Comparison of ENCODE assay signal across 18 cellular contexts in genomic region chr11:110473666-110474065, GRCh38.
"Had no signal": no experiment of that assay in that cellular context is flagged by ENCODE, and none has a peak within 500 bp of the region (broad histone marks: within the 10 kb centered on the region; RNA-seq: fewer than 3 reads in every experiment).

No MANE protein-coding gene starts in this region.

- H3K9me3 ChIP-seq: colonic mucosa, suprapubic skin, upper lobe of left lung had no signal

- H3K27ac ChIP-seq: cardiac muscle cell, colonic mucosa, epithelial cell of prostate, suprapubic skin, upper lobe of left lung had no signal

- H3K4me3 ChIP-seq: cardiac muscle cell, colonic mucosa, suprapubic skin, upper lobe of left lung had no signal

- H3K9me3 Mint-ChIP-seq: activated CD4-positive, alpha-beta memory T cell treated with anti-CD3 and anti-CD28 coated beads for 36 hours; activated naive CD8-positive, alpha-beta T cell treated with anti-CD3 and anti-CD28 coated beads, Interleukin-2, amount 10 ng/mL, durations not matched to agents 7 days and 5 days; activated T-cell treated with anti-CD3 and anti-CD28 coated beads, Interleukin-2, amount 50 U/mL, for 72 hours; immature natural killer cell; natural killer cell treated with Interleukin-12 subunit alpha and Interleukin-12 subunit beta and Interleukin-15 and Interleukin-18, amount 100 ng/mL, for 72 hours had no signal

- H3K36me3 ChIP-seq: cardiac muscle cell, colonic mucosa, suprapubic skin, upper lobe of left lung had no signal

- H3K27ac Mint-ChIP-seq: activated CD4-positive, alpha-beta memory T cell treated with anti-CD3 and anti-CD28 coated beads for 36 hours; activated naive CD8-positive, alpha-beta T cell treated with anti-CD3 and anti-CD28 coated beads, Interleukin-2, amount 10 ng/mL, durations not matched to agents 7 days and 5 days; activated T-cell treated with anti-CD3 and anti-CD28 coated beads, Interleukin-2, amount 50 U/mL, for 72 hours; immature natural killer cell; natural killer cell treated with Interleukin-12 subunit alpha and Interleukin-12 subunit beta and Interleukin-15 and Interleukin-18, amount 100 ng/mL, for 72 hours had no signal

- H3K27me3 Mint-ChIP-seq: activated CD4-positive, alpha-beta memory T cell treated with anti-CD3 and anti-CD28 coated beads for 36 hours; activated naive CD8-positive, alpha-beta T cell treated with anti-CD3 and anti-CD28 coated beads, Interleukin-2, amount 10 ng/mL, durations not matched to agents 7 days and 5 days; natural killer cell treated with Interleukin-12 subunit alpha and Interleukin-12 subunit beta and Interleukin-15 and Interleukin-18, amount 100 ng/mL, for 72 hours had no signal

- H3K4me1 Mint-ChIP-seq: activated naive CD8-positive, alpha-beta T cell treated with anti-CD3 and anti-CD28 coated beads, Interleukin-2, amount 10 ng/mL, durations not matched to agents 7 days and 5 days; immature natural killer cell had no signal

- ATAC-seq: activated T-cell treated with anti-CD3 and anti-CD28 coated beads, Interleukin-2, amount 50 U/mL, for 72 hours; natural killer cell treated with Interleukin-12 subunit alpha and Interleukin-12 subunit beta and Interleukin-15 and Interleukin-18, amount 100 ng/mL, for 72 hours; stimulated activated naive CD8-positive, alpha-beta T cell treated with anti-CD3 and anti-CD28 coated beads, Interleukin-15, Interleukin-2, amounts not matched to agents 100 U/mL and 50 U/mL, for 24 hours had no signal

- H3K4me1 ChIP-seq: colonic mucosa had no signal

- DNase-seq: activated CD4-positive, alpha-beta memory T cell treated with anti-CD3 and anti-CD28 coated beads for 36 hours; activated CD4-positive, CD25-positive, alpha-beta regulatory T cell treated with anti-CD3 and anti-CD28 coated beads, Interleukin-2, amount 50 U/mL, for 72 hours; activated naive CD8-positive, alpha-beta T cell treated with anti-CD3 and anti-CD28 coated beads, Interleukin-2, amount 10 ng/mL, durations not matched to agents 7 days and 5 days; activated T-cell treated with anti-CD3 and anti-CD28 coated beads, Interleukin-2, amount 50 U/mL, for 72 hours; colonic mucosa; effector memory CD4-positive, alpha-beta T cell; glutamatergic neuron; immature natural killer cell; left cardiac atrium; occipital lobe; stimulated activated CD4-positive, alpha-beta T cell treated with anti-CD3 and anti-CD28 coated beads, Interleukin-12 subunit alpha, Interleukin-12 subunit beta, amount 100 ng/mL, for 4 hours; stimulated activated CD4-positive, alpha-beta T cell treated with anti-CD3 and anti-CD28 coated beads, Interleukin-2, amount 100 ng/mL, for 48 hours; stimulated activated naive CD8-positive, alpha-beta T cell treated with anti-CD3 and anti-CD28 coated beads, Interleukin-15, Interleukin-2, amounts not matched to agents 100 U/mL and 50 U/mL, for 24 hours; upper lobe of left lung had no signal

- H3K27me3 ChIP-seq: cardiac muscle cell, colonic mucosa, suprapubic skin, upper lobe of left lung had no signal

- H3K4me3 Mint-ChIP-seq: activated CD4-positive, alpha-beta memory T cell treated with anti-CD3 and anti-CD28 coated beads for 36 hours; activated naive CD8-positive, alpha-beta T cell treated with anti-CD3 and anti-CD28 coated beads, Interleukin-2, amount 10 ng/mL, durations not matched to agents 7 days and 5 days; activated T-cell treated with anti-CD3 and anti-CD28 coated beads, Interleukin-2, amount 50 U/mL, for 72 hours; immature natural killer cell; natural killer cell treated with Interleukin-12 subunit alpha and Interleukin-12 subunit beta and Interleukin-15 and Interleukin-18, amount 100 ng/mL, for 72 hours had no signal

- H3K36me3 Mint-ChIP-seq: activated CD4-positive, alpha-beta memory T cell treated with anti-CD3 and anti-CD28 coated beads for 36 hours; natural killer cell treated with Interleukin-12 subunit alpha and Interleukin-12 subunit beta and Interleukin-15 and Interleukin-18, amount 100 ng/mL, for 72 hours had no signal
